8 cellular contexts compared by ENCODE assay signal in genomic region chr9:36037580-36038169, GRCh38. TPM values are rescaled to one million over a fixed set of nuclear protein-coding genes. Genes with fewer than 3 reads are reported as not detected.
DNase-seq lines count a peak whose midpoint lies in the region; ATAC-seq, FAIRE-seq and TF ChIP-seq lines count a peak whose summit lies in the region.

No MANE protein-coding gene starts in this region.

- no peaks in the 10 kb centered on the region for H3K27me3 Mint-ChIP-seq in brain
- peaks cover 11% of the 10 kb centered on the region for H3K27me3 Mint-ChIP-seq in stimulated activated naive CD8-positive, alpha-beta T cell treated with anti-CD3 and anti-CD28 coated beads, Interleukin-15, amount 100 ng/mL, for 72 hours

- no peaks in the 10 kb centered on the region for H3K27me3 ChIP-seq in MG63
- no peaks in the 10 kb centered on the region for H3K27me3 ChIP-seq in keratinocyte (ENCODE audit: control insufficient read depth, extremely low read depth, insufficient read depth, low read length)

- H3K9ac ChIP-seq in keratinocyte (ENCODE audit: control insufficient read depth, extremely low read depth, insufficient read depth, low read length): peak overlapping the region; percentile 79

- peaks cover 14% of the 10 kb centered on the region for H3K79me2 ChIP-seq in keratinocyte (ENCODE audit: control insufficient read depth, insufficient read depth, low read length)

- DNase-seq in MG63 (no peak), keratinocyte (ENCODE audit: low read depth, low spot score) (no peak), omental fat pad (ENCODE audit: low spot score) (no peak), GM03348 (ENCODE audit: low spot score) (no peak)
- DNase-seq in stimulated activated naive CD8-positive, alpha-beta T cell treated with anti-CD3 and anti-CD28 coated beads, Interleukin-15, amount 100 ng/mL, for 72 hours: no peak

- H3K4me3 ChIP-seq in GM08714 (ENCODE audit: low read length): peak overlapping the region; percentile 65; the same call in 1 of the 2 replicates
- H3K4me3 ChIP-seq in MG63: peak overlapping the region; percentile 92
- H3K4me3 ChIP-seq in keratinocyte (ENCODE audit: control insufficient read depth in 2 of 3, extremely low read depth in 1 of 3, insufficient read depth in 2 of 3, low read depth in 1 of 3, low read length in 3 of 3): peak overlapping the region; percentile 83 to 88 (median 86)

- no peaks in the 10 kb centered on the region for H3K9me3 Mint-ChIP-seq in brain
- no peaks in the 10 kb centered on the region for H3K9me3 Mint-ChIP-seq in stimulated activated naive CD8-positive, alpha-beta T cell treated with anti-CD3 and anti-CD28 coated beads, Interleukin-15, amount 100 ng/mL, for 72 hours

- no peak for TF ChIP-seq CTCF in brain (conservative IDR thresholded peaks at IDR 0.05)
- TF ChIP-seq CTCF in keratinocyte (optimal IDR thresholded peaks at IDR 0.05 in 1 of 3, IDR thresholded peaks at IDR 0.05 in 1 of 3, conservative IDR thresholded peaks at IDR 0.05 in 1 of 3; ENCODE audit: extremely low read depth in 1 of 3, insufficient read depth in 2 of 3, low read length in 3 of 3): no peak
- TF ChIP-seq CTCF in omental fat pad (IDR thresholded peaks at IDR 0.05): no peak

- peak overlapping the region; percentile 67 for H2AFZ ChIP-seq in keratinocyte (ENCODE audit: control insufficient read depth, low read length)

- FAIRE-seq in keratinocyte (lab: Jason Lieb, UNC): peak; percentile 68

- peak overlapping the region; percentile 91 to 96 (median 92) for H3K4me3 Mint-ChIP-seq in brain
- H3K4me3 Mint-ChIP-seq in stimulated activated naive CD8-positive, alpha-beta T cell treated with anti-CD3 and anti-CD28 coated beads, Interleukin-15, amount 100 ng/mL, for 72 hours: peak overlapping the region; percentile 83 to 94

- H3K4me1 Mint-ChIP-seq in brain: peaks cover 46% of the 10 kb centered on the region
- peaks cover 47% of the 10 kb centered on the region for H3K4me1 Mint-ChIP-seq in stimulated activated naive CD8-positive, alpha-beta T cell treated with anti-CD3 and anti-CD28 coated beads, Interleukin-15, amount 100 ng/mL, for 72 hours

- H3K4me1 ChIP-seq in keratinocyte (ENCODE audit: control insufficient read depth, extremely low read depth, insufficient read depth, low read length): peaks cover 20% of the 10 kb centered on the region

- H3K27ac ChIP-seq in keratinocyte (ENCODE audit: control insufficient read depth, insufficient read depth, low read length): peak overlapping the region; percentile 64

- peaks cover 3% of the 10 kb centered on the region for H3K36me3 Mint-ChIP-seq in brain

- H3K9me3 ChIP-seq in MG63 (no peaks in the 10 kb centered on the region), keratinocyte (ENCODE audit: control insufficient read depth, low read depth, low read length) (no peaks in the 10 kb centered on the region)

- H3K36me3 ChIP-seq in MG63 (peaks cover 26% of the 10 kb centered on the region), keratinocyte (ENCODE audit: control insufficient read depth in 2 of 2, extremely low read depth in 1 of 2, insufficient read depth in 2 of 2, low read length in 2 of 2) (no peaks in the 10 kb centered on the region)

- peak; percentile 6 for ATAC-seq in stimulated activated naive CD8-positive, alpha-beta T cell treated with anti-CD3 and anti-CD28 coated beads, Interleukin-15, amount 100 ng/mL, for 72 hours
- ATAC-seq in GM19463 (IDR thresholded peaks at IDR 0.05; ENCODE audit: unreplicated experiment) (no peak), omental fat pad (ENCODE audit: low FRiP score) (no peak)

- peak overlapping the region; percentile 18 to 81 (median 76) for H3K27ac Mint-ChIP-seq in brain
- H3K27ac Mint-ChIP-seq in stimulated activated naive CD8-positive, alpha-beta T cell treated with anti-CD3 and anti-CD28 coated beads, Interleukin-15, amount 100 ng/mL, for 72 hours: peak overlapping the region; percentile 89 to 91

- no peaks in the 10 kb centered on the region for H3K9me1 ChIP-seq in keratinocyte (ENCODE audit: control insufficient read depth, extremely low read depth, insufficient read depth, low read length)

- dilution Hi-C loops in keratinocyte (cut with MboI; ENCODE audit: extremely low pct_ligation_motif_present, low sequenced_read_pairs): no loop called here

- peak overlapping the region; percentile 77 for H3K4me2 ChIP-seq in keratinocyte (ENCODE audit: control insufficient read depth, extremely low read depth, insufficient read depth, low read depth, low read length)

- no peaks in the 10 kb centered on the region for H4K20me1 ChIP-seq in keratinocyte (ENCODE audit: control insufficient read depth, extremely low read depth, insufficient read depth, low read length)

RNA-seq across cellular contexts. Expression of gene RECK, which starts 1.0 kb away (rescaled TPM):
- total RNA-seq in MG63 (2014; rRNA removed; shearing (Covaris generic); ENCODE audit: low replicate concordance): 33.8 and 36.1 TPM in 2 replicates
- 2.5 TPM for polyA plus RNA-seq in brain (ENCODE audit: insufficient read depth, low read depth, low replicate concordance)
- polyA plus RNA-seq in keratinocyte: 3.3 to 4.6 TPM (median 4.0 TPM) in 3 replicates
- 1.6 TPM for polyA plus RNA-seq in keratinocyte (2011; ENCODE audit: low read depth)
- 2.4 and 4.2 TPM in 2 replicates for polyA plus RNA-seq in keratinocyte (2011; cell fraction: cytosol; rRNA removed)
- 7.0 and 7.8 TPM in 2 replicates for polyA plus RNA-seq in keratinocyte (2011; cell fraction: nucleus; rRNA removed)
- 1.5 and 3.4 TPM in 2 replicates for polyA plus RNA-seq in keratinocyte (2012; ENCODE audit: low replicate concordance)
- 0.89 to 5.4 TPM (median 5.2 TPM) in 3 replicates for polyA minus RNA-seq in keratinocyte
- polyA minus RNA-seq in keratinocyte (2011; cell fraction: cytosol; rRNA and poly(A)+ RNA removed): 3.6 TPM
- 4.1 and 10.2 TPM in 2 replicates for polyA minus RNA-seq in keratinocyte (2011; cell fraction: nucleus; rRNA and poly(A)+ RNA removed)
- total RNA-seq in omental fat pad: 10 to 100 TPM; 15.0 to 27.7 (median 21.7) TPM
